In the genomic region with DNA sequence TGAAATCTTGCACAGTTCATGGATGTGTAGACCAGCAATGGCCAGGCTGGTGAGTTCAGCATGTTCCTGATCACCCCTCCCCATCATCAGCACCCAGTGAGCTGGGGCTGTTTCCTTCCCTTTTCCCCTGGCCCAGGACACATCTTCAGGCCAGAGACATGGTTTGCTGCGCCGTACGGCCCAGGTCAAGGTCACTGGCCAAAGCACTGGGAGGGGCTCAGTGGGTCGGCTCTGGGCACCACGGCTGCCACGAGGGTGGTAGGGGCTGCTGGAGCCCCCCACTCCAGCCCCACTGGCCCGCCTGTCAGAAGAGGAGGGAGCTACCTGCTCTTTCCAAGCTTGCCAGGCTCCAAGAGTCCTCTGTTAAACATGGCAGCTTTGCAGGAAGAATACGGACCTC, we compare ENCODE assay signal across 14 cellular contexts. TPM values are rescaled to one million over a fixed set of nuclear protein-coding genes. Genes with fewer than 3 reads are reported as not detected.
DNase-seq lines count a peak whose midpoint lies in the region; ATAC-seq and TF ChIP-seq lines count a peak whose summit lies in the region.
"Had no signal": no experiment of that assay in that cellular context is flagged by ENCODE, and none has a peak within 500 bp of the region (broad histone marks: within the 10 kb centered on the region; RNA-seq: fewer than 3 reads in every experiment).

No MANE protein-coding gene starts in this region.

- peak overlapping the region; percentile 95 for H3K27ac Mint-ChIP-seq in stimulated activated naive CD8-positive, alpha-beta T cell treated with anti-CD3 and anti-CD28 coated beads, Interleukin-15, Interleukin-2, amounts not matched to agents 100 ng/mL and 50 ng/mL, for 24 hours
- peak overlapping the region; percentile 93 for H3K27ac Mint-ChIP-seq in activated CD8-positive, alpha-beta T cell treated with anti-CD3 and anti-CD28 coated beads for 36 hours
- peak overlapping the region in 4 of 6 donors; percentile 16 to 69 (median 55) for H3K27ac Mint-ChIP-seq in naive B cell

- intact Hi-C loops in activated CD8-positive, alpha-beta T cell treated with anti-CD3 and anti-CD28 coated beads for 36 hours (cut with micrococcal nuclease): no loop called here
- intact Hi-C loops in vagina (cut with DNase I): no loop called here

- peaks cover 62% of the 10 kb centered on the region for H3K36me3 Mint-ChIP-seq in stimulated activated naive CD8-positive, alpha-beta T cell treated with anti-CD3 and anti-CD28 coated beads, Interleukin-15, Interleukin-2, amounts not matched to agents 100 ng/mL and 50 ng/mL, for 24 hours (ENCODE audit: low read depth)
- H3K36me3 Mint-ChIP-seq in activated CD8-positive, alpha-beta T cell treated with anti-CD3 and anti-CD28 coated beads for 36 hours (ENCODE audit: low read depth): peaks cover 69% of the 10 kb centered on the region
- H3K36me3 Mint-ChIP-seq in naive B cell: no peaks in the 10 kb centered on the region

- H3K4me3 Mint-ChIP-seq in stimulated activated naive CD8-positive, alpha-beta T cell treated with anti-CD3 and anti-CD28 coated beads, Interleukin-15, Interleukin-2, amounts not matched to agents 100 ng/mL and 50 ng/mL, for 24 hours: peak overlapping the region; percentile 7
- H3K4me3 Mint-ChIP-seq in activated CD8-positive, alpha-beta T cell treated with anti-CD3 and anti-CD28 coated beads for 36 hours: no peak overlapping the region
- H3K4me3 Mint-ChIP-seq in naive B cell: peak overlapping the region in 7 of 8 donors; percentile 52 to 88 (median 77)

- H3K4me1 Mint-ChIP-seq in stimulated activated naive CD8-positive, alpha-beta T cell treated with anti-CD3 and anti-CD28 coated beads, Interleukin-15, Interleukin-2, amounts not matched to agents 100 ng/mL and 50 ng/mL, for 24 hours (ENCODE audit: low read depth): peaks cover 96% of the 10 kb centered on the region
- H3K4me1 Mint-ChIP-seq in activated CD8-positive, alpha-beta T cell treated with anti-CD3 and anti-CD28 coated beads for 36 hours (ENCODE audit: low read depth): peaks cover 92% of the 10 kb centered on the region
- peaks cover 64 to 96% (median 88%) of the 10 kb centered on the region in 3 donors for H3K4me1 Mint-ChIP-seq in naive B cell

- CTCF ChIA-PET in activated CD8-positive, alpha-beta T cell treated with anti-CD3 and anti-CD28 coated beads for 36 hours (lab: Charles Lee): interaction anchor here (1.5 to 9.0 kb wide), 2 partner anchors 11 to 13 kb away, joined by 4 to 87 read pairs; no protein-coding TSS in a partner anchor

- H3K27me3 Mint-ChIP-seq in stimulated activated naive CD8-positive, alpha-beta T cell treated with anti-CD3 and anti-CD28 coated beads, Interleukin-15, Interleukin-2, amounts not matched to agents 100 ng/mL and 50 ng/mL, for 24 hours: no peaks in the 10 kb centered on the region
- no peaks in the 10 kb centered on the region for H3K27me3 Mint-ChIP-seq in activated CD8-positive, alpha-beta T cell treated with anti-CD3 and anti-CD28 coated beads for 36 hours
- no peaks in the 10 kb centered on the region for H3K27me3 Mint-ChIP-seq in naive B cell

- no peak for DNase-seq in stimulated activated naive CD8-positive, alpha-beta T cell treated with anti-CD3 and anti-CD28 coated beads, Interleukin-15, Interleukin-2, amounts not matched to agents 100 U/mL and 50 U/mL, for 24 hours
- no peak for DNase-seq in activated CD8-positive, alpha-beta T cell treated with anti-CD3 and anti-CD28 coated beads for 36 hours
- DNase-seq in naive B cell (no peak), vagina (ENCODE audit: extremely low spot score in 2 of 2) (no peak), A172 (ENCODE audit: low spot score) (no peak), GOT3 (lab: John Stamatoyannopoulos, UW) (no peak)
- DNase-seq: aorta; NCI-H1417; ovary; stimulated activated CD4-positive, alpha-beta T cell treated with anti-CD3 and anti-CD28 coated beads, Interleukin-12 subunit alpha, Interleukin-12 subunit beta, amount 100 ng/mL, for 4 hours; T-helper 9 cell had no signal

- no peak for TF ChIP-seq CTCF in activated CD8-positive, alpha-beta T cell treated with anti-CD3 and anti-CD28 coated beads for 36 hours (IDR thresholded peaks at IDR 0.05)
- TF ChIP-seq CTCF in vagina (IDR thresholded peaks at IDR 0.05): no peak

- no peaks in the 10 kb centered on the region for H3K27me3 ChIP-seq in vagina
- H3K27me3 ChIP-seq: ovary, upper lobe of left lung had no signal

- H3K36me3 ChIP-seq in vagina: no peaks in the 10 kb centered on the region
- H3K36me3 ChIP-seq: ovary, upper lobe of left lung had no signal

- H3K4me1 ChIP-seq in vagina: peaks cover 46% of the 10 kb centered on the region

- H3K27ac ChIP-seq in vagina: no peak overlapping the region
- H3K27ac ChIP-seq: ovary had no signal

- H3K9me3 Mint-ChIP-seq in stimulated activated naive CD8-positive, alpha-beta T cell treated with anti-CD3 and anti-CD28 coated beads, Interleukin-15, Interleukin-2, amounts not matched to agents 100 ng/mL and 50 ng/mL, for 24 hours: no peaks in the 10 kb centered on the region
- H3K9me3 Mint-ChIP-seq in activated CD8-positive, alpha-beta T cell treated with anti-CD3 and anti-CD28 coated beads for 36 hours: no peaks in the 10 kb centered on the region
- H3K9me3 Mint-ChIP-seq in naive B cell: no peaks in the 10 kb centered on the region

- ATAC-seq in stimulated activated naive CD8-positive, alpha-beta T cell treated with anti-CD3 and anti-CD28 coated beads, Interleukin-15, Interleukin-2, amounts not matched to agents 100 U/mL and 50 U/mL, for 24 hours: no peak
- no peak for ATAC-seq in activated CD8-positive, alpha-beta T cell treated with anti-CD3 and anti-CD28 coated beads for 36 hours
- ATAC-seq in naive B cell (ENCODE audit: low read depth in 2 of 2) (no peak), HG02678 (IDR thresholded peaks at IDR 0.05; ENCODE audit: unreplicated experiment) (no peak)

- H3K9me3 ChIP-seq in vagina: no peaks in the 10 kb centered on the region
- H3K9me3 ChIP-seq: ovary, upper lobe of left lung had no signal

- POLR2A ChIA-PET in activated CD8-positive, alpha-beta T cell treated with anti-CD3 and anti-CD28 coated beads for 36 hours (lab: Charles Lee): interaction anchor here (1.0 to 4.9 kb wide), 5 partner anchors 15 to 91 kb away, joined by 3 to 39 read pairs (median 3); no protein-coding TSS in a partner anchor

- TF ChIP-seq POLR2A in vagina (IDR thresholded peaks at IDR 0.05): no peak

- peak overlapping the region in 1 of 2 donors; percentile 12 for H3K4me3 ChIP-seq in vagina
- H3K4me3 ChIP-seq: ovary, upper lobe of left lung had no signal

RNA-seq across cellular contexts. Expression of a gene that starts 55.9 kb away (rescaled TPM):
- 100 to 1,000 TPM; 290 to 317 TPM for total RNA-seq in activated CD8-positive, alpha-beta T cell treated with anti-CD3 and anti-CD28 coated beads for 36 hours
- polyA plus RNA-seq in naive B cell (ENCODE audit: low read depth in 6 of 6): 10 to 100 TPM; 13.4 to 38.2 (median 21.5) TPM
- 39.3 TPM for total RNA-seq in vagina
- 5.1 and 11.1 TPM in 2 replicates for total RNA-seq in A172 (2014; rRNA removed; shearing (Covaris generic))
